ENCODE assay signal across 14 cellular contexts in the genomic region with DNA sequence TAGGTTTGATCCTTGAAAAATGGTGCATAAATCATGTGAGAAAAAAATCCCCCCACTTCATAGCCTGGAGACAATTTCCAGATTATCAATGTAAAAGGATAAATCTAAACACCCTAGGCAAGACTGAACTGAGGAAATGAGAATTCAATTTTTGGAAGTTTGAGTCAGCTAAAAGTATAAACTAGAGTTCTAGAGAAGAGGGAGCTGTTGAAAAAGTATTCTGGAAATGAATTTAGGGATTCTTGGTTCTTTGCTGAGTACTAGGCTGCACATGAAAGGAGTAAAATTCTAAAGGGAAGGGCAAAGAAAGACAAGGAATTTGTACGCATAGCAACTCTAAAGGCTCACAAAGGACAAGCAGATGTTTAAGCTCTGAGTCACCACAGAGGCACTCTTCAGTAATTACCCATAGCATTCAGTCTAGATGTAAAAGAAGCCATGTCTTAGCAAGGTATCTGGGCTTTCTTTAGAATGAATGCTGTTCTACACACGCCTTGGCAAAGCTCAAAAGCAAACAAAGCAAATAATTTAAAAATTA.
A peak's percentile ranks its signal among the peaks of the same experiment; 100 is the strongest.
DNase-seq lines count a peak whose midpoint lies in the region; ATAC-seq, FAIRE-seq and TF ChIP-seq lines count a peak whose summit lies in the region.
"Had no signal": no experiment of that assay in that cellular context is flagged by ENCODE, and none has a peak within 500 bp of the region (broad histone marks: within the 10 kb centered on the region; RNA-seq: fewer than 3 reads in every experiment).

No MANE protein-coding gene starts in this region.

- H3K4me3 Mint-ChIP-seq in nephron progenitor cell: no peak overlapping the region
- H3K4me3 Mint-ChIP-seq: activated CD4-positive, alpha-beta memory T cell treated with anti-CD3 and anti-CD28 coated beads, Interleukin-2, amount 10 ng/mL, durations not matched to agents 7 days and 5 days; activated naive CD8-positive, alpha-beta T cell treated with anti-CD3 and anti-CD28 coated beads, Interleukin-2, amount 10 ng/mL, durations not matched to agents 7 days and 5 days had no signal

- H3K27ac Mint-ChIP-seq in nephron progenitor cell: peak overlapping the region; percentile 83
- H3K27ac Mint-ChIP-seq: activated CD4-positive, alpha-beta memory T cell treated with anti-CD3 and anti-CD28 coated beads, Interleukin-2, amount 10 ng/mL, durations not matched to agents 7 days and 5 days; activated naive CD8-positive, alpha-beta T cell treated with anti-CD3 and anti-CD28 coated beads, Interleukin-2, amount 10 ng/mL, durations not matched to agents 7 days and 5 days had no signal

- ATAC-seq in HG03097 (IDR thresholded peaks at IDR 0.05; ENCODE audit: low FRiP score, unreplicated experiment) (no peak), GM21619 (IDR thresholded peaks at IDR 0.05; ENCODE audit: unreplicated experiment) (no peak)
- ATAC-seq: K562, left ventricle myocardium superior had no signal

- DNase-seq in H54 (ENCODE audit: insufficient read length, low spot score): peak; percentile 5
- peak; percentile 43 for DNase-seq in RKO (ENCODE audit: low spot score)
- peak; percentile 17 for DNase-seq in epidermal melanocyte (ENCODE audit: insufficient read length, low spot score)
- no peak for DNase-seq in nephron progenitor cell
- no peak for DNase-seq in SHP77 treated with DMSO at 0.1 percent for 48 hours (lab: John Stamatoyannopoulos, UW)
- DNase-seq in hippocampal formation (lab: John Stamatoyannopoulos, UW): no peak
- DNase-seq: activated CD4-positive, alpha-beta memory T cell treated with anti-CD3 and anti-CD28 coated beads, Interleukin-2, amount 10 ng/mL, durations not matched to agents 7 days and 5 days; activated naive CD8-positive, alpha-beta T cell treated with anti-CD3 and anti-CD28 coated beads, Interleukin-2, amount 10 ng/mL, durations not matched to agents 7 days and 5 days; COR-L47; left ventricle myocardium superior; stimulated activated CD4-positive, alpha-beta T cell treated with anti-CD3 and anti-CD28 coated beads, Interleukin-4, amount 100 ng/mL, for 4 hours had no signal

- TF ChIP-seq CTCF in nephron progenitor cell (IDR thresholded peaks at IDR 0.05): no peak

- H3K4me1 Mint-ChIP-seq in nephron progenitor cell: no peaks in the 10 kb centered on the region
- H3K4me1 Mint-ChIP-seq: activated CD4-positive, alpha-beta memory T cell treated with anti-CD3 and anti-CD28 coated beads, Interleukin-2, amount 10 ng/mL, durations not matched to agents 7 days and 5 days; activated naive CD8-positive, alpha-beta T cell treated with anti-CD3 and anti-CD28 coated beads, Interleukin-2, amount 10 ng/mL, durations not matched to agents 7 days and 5 days had no signal

- FAIRE-seq in H54 (lab: Jason Lieb, UNC): peak; percentile 81
- FAIRE-seq: K562 had no signal

- peaks cover 34% of the 10 kb centered on the region for H3K9me3 Mint-ChIP-seq in nephron progenitor cell

- H3K27me3 Mint-ChIP-seq in nephron progenitor cell (ENCODE audit: low read depth, poor library complexity): no peaks in the 10 kb centered on the region
- H3K27me3 Mint-ChIP-seq: activated CD4-positive, alpha-beta memory T cell treated with anti-CD3 and anti-CD28 coated beads, Interleukin-2, amount 10 ng/mL, durations not matched to agents 7 days and 5 days; activated naive CD8-positive, alpha-beta T cell treated with anti-CD3 and anti-CD28 coated beads, Interleukin-2, amount 10 ng/mL, durations not matched to agents 7 days and 5 days had no signal

- TF ChIP-seq POLR2A in H54 (IDR thresholded peaks at IDR 0.05; ENCODE audit: low read depth, low read length): no peak

- H3K36me3 Mint-ChIP-seq in nephron progenitor cell (ENCODE audit: low read depth): no peaks in the 10 kb centered on the region
- H3K36me3 Mint-ChIP-seq: activated naive CD8-positive, alpha-beta T cell treated with anti-CD3 and anti-CD28 coated beads, Interleukin-2, amount 10 ng/mL, durations not matched to agents 7 days and 5 days had no signal

Comparison
In these comparisons a context has a peak if more than half of its experiments do, and no peak if none do; other contexts are left out.
1. DNase-seq: peak in H54 (single experiment), RKO (single experiment) and epidermal melanocyte (single experiment); none in nephron progenitor cell (single experiment), SHP77 treated with DMSO at 0.1 percent for 48 hours (single experiment) and hippocampal formation (0 of 2).